1 cellular context compared by ENCODE assay signal in the genomic region with DNA sequence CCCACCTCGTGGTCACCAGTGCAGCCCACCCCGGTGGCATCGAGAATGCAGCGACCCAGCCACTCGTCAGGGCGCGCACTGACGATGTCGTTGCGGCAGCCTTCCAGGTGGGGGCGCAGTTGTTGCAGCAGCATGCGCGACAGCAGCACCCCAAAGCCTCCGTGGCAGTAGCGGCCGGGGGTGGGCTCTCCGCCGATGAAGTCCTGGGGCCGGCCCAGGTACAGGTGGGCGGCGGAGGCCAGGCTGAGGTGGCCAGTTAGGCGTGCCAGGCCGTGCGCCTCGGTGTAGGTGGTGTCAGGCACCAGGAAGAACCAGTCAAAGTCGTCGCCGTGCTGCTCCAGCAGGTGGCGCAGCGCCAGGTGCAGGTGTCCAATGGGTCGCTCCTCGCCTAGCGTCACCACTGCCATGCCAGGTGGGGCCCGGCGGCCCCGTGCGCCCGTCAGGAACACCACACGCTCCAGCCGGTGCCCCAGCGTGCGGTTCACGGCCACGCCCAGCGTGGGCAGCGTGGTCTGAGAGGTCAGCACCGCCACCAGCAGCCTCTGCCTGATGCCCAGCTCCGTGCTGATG.
A peak's percentile ranks its signal among the peaks of the same experiment; 100 is the strongest.
TF ChIP-seq lines count a peak whose summit lies in the region.

No MANE protein-coding gene starts in this region.

TF ChIP-seq in K562, 482 proteins besides CTCF, POLR2A, EP300 and RAD21 (continued from another document and continues in another):
- TF ChIP-seq, protein P1, sequence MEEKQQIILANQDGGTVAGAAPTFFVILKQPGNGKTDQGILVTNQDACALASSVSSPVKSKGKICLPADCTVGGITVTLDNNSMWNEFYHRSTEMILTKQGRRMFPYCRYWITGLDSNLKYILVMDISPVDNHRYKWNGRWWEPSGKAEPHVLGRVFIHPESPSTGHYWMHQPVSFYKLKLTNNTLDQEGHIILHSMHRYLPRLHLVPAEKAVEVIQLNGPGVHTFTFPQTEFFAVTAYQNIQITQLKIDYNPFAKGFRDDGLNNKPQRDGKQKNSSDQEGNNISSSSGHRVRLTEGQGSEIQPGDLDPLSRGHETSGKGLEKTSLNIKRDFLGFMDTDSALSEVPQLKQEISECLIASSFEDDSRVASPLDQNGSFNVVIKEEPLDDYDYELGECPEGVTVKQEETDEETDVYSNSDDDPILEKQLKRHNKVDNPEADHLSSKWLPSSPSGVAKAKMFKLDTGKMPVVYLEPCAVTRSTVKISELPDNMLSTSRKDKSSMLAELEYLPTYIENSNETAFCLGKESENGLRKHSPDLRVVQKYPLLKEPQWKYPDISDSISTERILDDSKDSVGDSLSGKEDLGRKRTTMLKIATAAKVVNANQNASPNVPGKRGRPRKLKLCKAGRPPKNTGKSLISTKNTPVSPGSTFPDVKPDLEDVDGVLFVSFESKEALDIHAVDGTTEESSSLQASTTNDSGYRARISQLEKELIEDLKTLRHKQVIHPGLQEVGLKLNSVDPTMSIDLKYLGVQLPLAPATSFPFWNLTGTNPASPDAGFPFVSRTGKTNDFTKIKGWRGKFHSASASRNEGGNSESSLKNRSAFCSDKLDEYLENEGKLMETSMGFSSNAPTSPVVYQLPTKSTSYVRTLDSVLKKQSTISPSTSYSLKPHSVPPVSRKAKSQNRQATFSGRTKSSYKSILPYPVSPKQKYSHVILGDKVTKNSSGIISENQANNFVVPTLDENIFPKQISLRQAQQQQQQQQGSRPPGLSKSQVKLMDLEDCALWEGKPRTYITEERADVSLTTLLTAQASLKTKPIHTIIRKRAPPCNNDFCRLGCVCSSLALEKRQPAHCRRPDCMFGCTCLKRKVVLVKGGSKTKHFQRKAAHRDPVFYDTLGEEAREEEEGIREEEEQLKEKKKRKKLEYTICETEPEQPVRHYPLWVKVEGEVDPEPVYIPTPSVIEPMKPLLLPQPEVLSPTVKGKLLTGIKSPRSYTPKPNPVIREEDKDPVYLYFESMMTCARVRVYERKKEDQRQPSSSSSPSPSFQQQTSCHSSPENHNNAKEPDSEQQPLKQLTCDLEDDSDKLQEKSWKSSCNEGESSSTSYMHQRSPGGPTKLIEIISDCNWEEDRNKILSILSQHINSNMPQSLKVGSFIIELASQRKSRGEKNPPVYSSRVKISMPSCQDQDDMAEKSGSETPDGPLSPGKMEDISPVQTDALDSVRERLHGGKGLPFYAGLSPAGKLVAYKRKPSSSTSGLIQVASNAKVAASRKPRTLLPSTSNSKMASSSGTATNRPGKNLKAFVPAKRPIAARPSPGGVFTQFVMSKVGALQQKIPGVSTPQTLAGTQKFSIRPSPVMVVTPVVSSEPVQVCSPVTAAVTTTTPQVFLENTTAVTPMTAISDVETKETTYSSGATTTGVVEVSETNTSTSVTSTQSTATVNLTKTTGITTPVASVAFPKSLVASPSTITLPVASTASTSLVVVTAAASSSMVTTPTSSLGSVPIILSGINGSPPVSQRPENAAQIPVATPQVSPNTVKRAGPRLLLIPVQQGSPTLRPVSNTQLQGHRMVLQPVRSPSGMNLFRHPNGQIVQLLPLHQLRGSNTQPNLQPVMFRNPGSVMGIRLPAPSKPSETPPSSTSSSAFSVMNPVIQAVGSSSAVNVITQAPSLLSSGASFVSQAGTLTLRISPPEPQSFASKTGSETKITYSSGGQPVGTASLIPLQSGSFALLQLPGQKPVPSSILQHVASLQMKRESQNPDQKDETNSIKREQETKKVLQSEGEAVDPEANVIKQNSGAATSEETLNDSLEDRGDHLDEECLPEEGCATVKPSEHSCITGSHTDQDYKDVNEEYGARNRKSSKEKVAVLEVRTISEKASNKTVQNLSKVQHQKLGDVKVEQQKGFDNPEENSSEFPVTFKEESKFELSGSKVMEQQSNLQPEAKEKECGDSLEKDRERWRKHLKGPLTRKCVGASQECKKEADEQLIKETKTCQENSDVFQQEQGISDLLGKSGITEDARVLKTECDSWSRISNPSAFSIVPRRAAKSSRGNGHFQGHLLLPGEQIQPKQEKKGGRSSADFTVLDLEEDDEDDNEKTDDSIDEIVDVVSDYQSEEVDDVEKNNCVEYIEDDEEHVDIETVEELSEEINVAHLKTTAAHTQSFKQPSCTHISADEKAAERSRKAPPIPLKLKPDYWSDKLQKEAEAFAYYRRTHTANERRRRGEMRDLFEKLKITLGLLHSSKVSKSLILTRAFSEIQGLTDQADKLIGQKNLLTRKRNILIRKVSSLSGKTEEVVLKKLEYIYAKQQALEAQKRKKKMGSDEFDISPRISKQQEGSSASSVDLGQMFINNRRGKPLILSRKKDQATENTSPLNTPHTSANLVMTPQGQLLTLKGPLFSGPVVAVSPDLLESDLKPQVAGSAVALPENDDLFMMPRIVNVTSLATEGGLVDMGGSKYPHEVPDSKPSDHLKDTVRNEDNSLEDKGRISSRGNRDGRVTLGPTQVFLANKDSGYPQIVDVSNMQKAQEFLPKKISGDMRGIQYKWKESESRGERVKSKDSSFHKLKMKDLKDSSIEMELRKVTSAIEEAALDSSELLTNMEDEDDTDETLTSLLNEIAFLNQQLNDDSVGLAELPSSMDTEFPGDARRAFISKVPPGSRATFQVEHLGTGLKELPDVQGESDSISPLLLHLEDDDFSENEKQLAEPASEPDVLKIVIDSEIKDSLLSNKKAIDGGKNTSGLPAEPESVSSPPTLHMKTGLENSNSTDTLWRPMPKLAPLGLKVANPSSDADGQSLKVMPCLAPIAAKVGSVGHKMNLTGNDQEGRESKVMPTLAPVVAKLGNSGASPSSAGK (IDR thresholded peaks at IDR 0.05) = peak; percentile 69
- TF ChIP-seq MAFK (IDR thresholded peaks at IDR 0.05; ENCODE audit: low read length) (no peak), NFYB (IDR thresholded peaks at IDR 0.05; ENCODE audit: extremely low read depth, insufficient read length) (no peak), CBX3 (IDR thresholded peaks at IDR 0.05; ENCODE audit: borderline replicate concordance in 1 of 2, low read length in 2 of 2) (peak in 1 of 2 experiments; percentile 63; a peak in 2 of 3 replicates), SIN3B (IDR thresholded peaks at IDR 0.05; ENCODE audit: low read depth) (peak; percentile 73; the same call in 1 of the 2 replicates), ARID2 (IDR thresholded peaks at IDR 0.05) (0 out of 2 replicates have a peak, but pooled peaks have one; percentile 40), NCOA1 (IDR thresholded peaks at IDR 0.05; ENCODE audit: low read depth) (peak; percentile 26; the same call in 1 of the 2 replicates), LCOR (CRISPR knock-in tag; IDR thresholded peaks at IDR 0.05) (no peak), ZNF41 (CRISPR knock-in tag; conservative IDR thresholded peaks at IDR 0.05) (no peak), ESRRA (IDR thresholded peaks at IDR 0.05; ENCODE audit: borderline replicate concordance, low read depth) (no peak), SMARCA5 (IDR thresholded peaks at IDR 0.05) (0 out of 2 replicates have a peak, but pooled peaks have one; percentile 27), U2AF1 (optimal IDR thresholded peaks at IDR 0.05; ENCODE audit: low read depth, low read length) (no peak), FIP1L1 (IDR thresholded peaks at IDR 0.05; ENCODE audit: low read depth, low read length, poor library complexity, severe bottlenecking) (peak; percentile 92), FOXP1 (CRISPR knock-in tag; IDR thresholded peaks at IDR 0.05) (peak; percentile 88), ATF7 (IDR thresholded peaks at IDR 0.05) (peak; percentile 67), NCOA2 (IDR thresholded peaks at IDR 0.05; ENCODE audit: partially characterized antibody in 2 of 2) (no peak), BCOR (IDR thresholded peaks at IDR 0.05) (peak; percentile 57; the same call in 1 of the 2 replicates), CBFA2T3 (IDR thresholded peaks at IDR 0.05) (peak; percentile 36; the same call in 1 of the 2 replicates), ZNF23 (CRISPR knock-in tag; IDR thresholded peaks at IDR 0.05) (no peak), RBM15 (IDR thresholded peaks at IDR 0.05; ENCODE audit: insufficient read depth, low read length) (no peak), HNRNPL (IDR thresholded peaks at IDR 0.05; ENCODE audit: low read depth, low read length) (peak; percentile 91), SP1 (CRISPR knock-in tag; IDR thresholded peaks at IDR 0.05) (peak; percentile 64; the same call in 1 of the 2 replicates), ZNF212 (CRISPR knock-in tag; IDR thresholded peaks at IDR 0.05) (no peak), HDAC1 (IDR thresholded peaks at IDR 0.05) (peak in 1 of 2 experiments; percentile 58; a peak in 2 of 4 replicates), GATA2 (CRISPR knock-in tag; IDR thresholded peaks at IDR 0.05) (no peak), STAG1 (CRISPR knock-in tag; IDR thresholded peaks at IDR 0.05; ENCODE audit: borderline replicate concordance) (peak; percentile 71; the same call in 1 of the 2 replicates), ZNF133 (CRISPR knock-in tag; IDR thresholded peaks at IDR 0.05) (no peak), KLF6 (CRISPR knock-in tag; IDR thresholded peaks at IDR 0.05; ENCODE audit: borderline replicate concordance) (0 out of 2 replicates have a peak, but pooled peaks have one; percentile 13), NFIC (IDR thresholded peaks at IDR 0.05) (peak; percentile 48; the same call in 1 of the 2 replicates), MAFF (IDR thresholded peaks at IDR 0.05; ENCODE audit: low read length) (no peak), CHD1 (IDR thresholded peaks at IDR 0.05; ENCODE audit: low read length) (no peak)
- TF ChIP-seq, protein P2, sequence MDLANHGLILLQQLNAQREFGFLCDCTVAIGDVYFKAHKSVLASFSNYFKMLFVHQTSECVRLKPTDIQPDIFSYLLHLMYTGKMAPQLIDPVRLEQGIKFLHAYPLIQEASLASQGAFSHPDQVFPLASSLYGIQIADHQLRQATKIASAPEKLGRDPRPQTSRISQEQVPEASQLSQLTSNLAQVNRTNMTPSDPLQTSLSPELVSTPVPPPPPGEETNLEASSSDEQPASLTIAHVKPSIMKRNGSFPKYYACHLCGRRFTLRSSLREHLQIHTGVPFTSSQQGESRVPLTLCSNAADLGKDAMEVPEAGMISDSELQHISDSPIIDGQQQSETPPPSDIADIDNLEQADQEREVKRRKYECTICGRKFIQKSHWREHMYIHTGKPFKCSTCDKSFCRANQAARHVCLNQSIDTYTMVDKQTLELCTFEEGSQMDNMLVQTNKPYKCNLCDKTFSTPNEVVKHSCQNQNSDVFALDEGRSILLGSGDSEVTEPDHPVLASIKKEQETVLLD (IDR thresholded peaks at IDR 0.05) = peak; percentile 23; the same call in 1 of the 2 replicates
- TF ChIP-seq, protein P3, sequence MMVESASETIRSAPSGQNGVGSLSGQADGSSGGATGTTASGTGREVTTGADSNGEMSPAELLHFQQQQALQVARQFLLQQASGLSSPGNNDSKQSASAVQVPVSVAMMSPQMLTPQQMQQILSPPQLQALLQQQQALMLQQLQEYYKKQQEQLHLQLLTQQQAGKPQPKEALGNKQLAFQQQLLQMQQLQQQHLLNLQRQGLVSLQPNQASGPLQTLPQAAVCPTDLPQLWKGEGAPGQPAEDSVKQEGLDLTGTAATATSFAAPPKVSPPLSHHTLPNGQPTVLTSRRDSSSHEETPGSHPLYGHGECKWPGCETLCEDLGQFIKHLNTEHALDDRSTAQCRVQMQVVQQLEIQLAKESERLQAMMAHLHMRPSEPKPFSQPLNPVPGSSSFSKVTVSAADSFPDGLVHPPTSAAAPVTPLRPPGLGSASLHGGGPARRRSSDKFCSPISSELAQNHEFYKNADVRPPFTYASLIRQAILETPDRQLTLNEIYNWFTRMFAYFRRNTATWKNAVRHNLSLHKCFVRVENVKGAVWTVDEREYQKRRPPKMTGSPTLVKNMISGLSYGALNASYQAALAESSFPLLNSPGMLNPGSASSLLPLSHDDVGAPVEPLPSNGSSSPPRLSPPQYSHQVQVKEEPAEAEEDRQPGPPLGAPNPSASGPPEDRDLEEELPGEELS (CRISPR knock-in tag; IDR thresholded peaks at IDR 0.05; ENCODE audit: borderline replicate concordance) = no peak
- TF ChIP-seq, protein P4, sequence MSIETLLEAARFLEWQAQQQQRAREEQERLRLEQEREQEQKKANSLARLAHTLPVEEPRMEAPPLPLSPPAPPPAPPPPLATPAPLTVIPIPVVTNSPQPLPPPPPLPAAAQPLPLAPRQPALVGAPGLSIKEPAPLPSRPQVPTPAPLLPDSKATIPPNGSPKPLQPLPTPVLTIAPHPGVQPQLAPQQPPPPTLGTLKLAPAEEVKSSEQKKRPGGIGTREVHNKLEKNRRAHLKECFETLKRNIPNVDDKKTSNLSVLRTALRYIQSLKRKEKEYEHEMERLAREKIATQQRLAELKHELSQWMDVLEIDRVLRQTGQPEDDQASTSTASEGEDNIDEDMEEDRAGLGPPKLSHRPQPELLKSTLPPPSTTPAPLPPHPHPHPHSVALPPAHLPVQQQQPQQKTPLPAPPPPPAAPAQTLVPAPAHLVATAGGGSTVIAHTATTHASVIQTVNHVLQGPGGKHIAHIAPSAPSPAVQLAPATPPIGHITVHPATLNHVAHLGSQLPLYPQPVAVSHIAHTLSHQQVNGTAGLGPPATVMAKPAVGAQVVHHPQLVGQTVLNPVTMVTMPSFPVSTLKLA (conservative IDR thresholded peaks at IDR 0.05) = peak; percentile 72 to 83
- TF ChIP-seq, protein P5, sequence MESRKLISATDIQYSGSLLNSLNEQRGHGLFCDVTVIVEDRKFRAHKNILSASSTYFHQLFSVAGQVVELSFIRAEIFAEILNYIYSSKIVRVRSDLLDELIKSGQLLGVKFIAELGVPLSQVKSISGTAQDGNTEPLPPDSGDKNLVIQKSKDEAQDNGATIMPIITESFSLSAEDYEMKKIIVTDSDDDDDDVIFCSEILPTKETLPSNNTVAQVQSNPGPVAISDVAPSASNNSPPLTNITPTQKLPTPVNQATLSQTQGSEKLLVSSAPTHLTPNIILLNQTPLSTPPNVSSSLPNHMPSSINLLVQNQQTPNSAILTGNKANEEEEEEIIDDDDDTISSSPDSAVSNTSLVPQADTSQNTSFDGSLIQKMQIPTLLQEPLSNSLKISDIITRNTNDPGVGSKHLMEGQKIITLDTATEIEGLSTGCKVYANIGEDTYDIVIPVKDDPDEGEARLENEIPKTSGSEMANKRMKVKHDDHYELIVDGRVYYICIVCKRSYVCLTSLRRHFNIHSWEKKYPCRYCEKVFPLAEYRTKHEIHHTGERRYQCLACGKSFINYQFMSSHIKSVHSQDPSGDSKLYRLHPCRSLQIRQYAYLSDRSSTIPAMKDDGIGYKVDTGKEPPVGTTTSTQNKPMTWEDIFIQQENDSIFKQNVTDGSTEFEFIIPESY (CRISPR knock-in tag; IDR thresholded peaks at IDR 0.05) = peak; percentile 81
- TF ChIP-seq, protein P6, sequence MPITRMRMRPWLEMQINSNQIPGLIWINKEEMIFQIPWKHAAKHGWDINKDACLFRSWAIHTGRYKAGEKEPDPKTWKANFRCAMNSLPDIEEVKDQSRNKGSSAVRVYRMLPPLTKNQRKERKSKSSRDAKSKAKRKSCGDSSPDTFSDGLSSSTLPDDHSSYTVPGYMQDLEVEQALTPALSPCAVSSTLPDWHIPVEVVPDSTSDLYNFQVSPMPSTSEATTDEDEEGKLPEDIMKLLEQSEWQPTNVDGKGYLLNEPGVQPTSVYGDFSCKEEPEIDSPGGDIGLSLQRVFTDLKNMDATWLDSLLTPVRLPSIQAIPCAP (CRISPR knock-in tag; IDR thresholded peaks at IDR 0.05; ENCODE audit: borderline replicate concordance) = peak; percentile 25; the same call in 1 of the 2 replicates
